In the genomic region with DNA sequence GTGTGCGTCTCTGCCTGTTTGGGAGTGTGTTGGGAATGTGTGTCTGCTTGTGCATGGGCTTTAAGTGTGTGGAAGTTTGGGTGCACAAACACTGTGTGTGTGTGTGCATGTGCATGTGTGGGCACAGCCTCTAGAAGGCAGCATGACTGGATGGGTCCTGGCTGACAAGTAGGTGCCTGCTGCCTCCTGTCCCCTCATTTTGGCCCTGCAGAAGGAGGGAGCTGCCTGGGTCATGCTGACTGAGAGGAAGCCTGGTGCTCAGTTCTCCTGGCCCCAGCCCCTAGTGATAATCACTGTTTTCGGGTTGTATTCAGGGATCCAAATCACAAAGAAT, we compare ENCODE assay signal across 15 cellular contexts. TPM values are rescaled to one million over a fixed set of nuclear protein-coding genes. Genes with fewer than 3 reads are reported as not detected.
"Had no signal": no experiment of that assay in that cellular context is flagged by ENCODE, and none has a peak within 500 bp of the region (broad histone marks: within the 10 kb centered on the region; RNA-seq: fewer than 3 reads in every experiment).

No MANE protein-coding gene starts in this region.

- H3K36me3 ChIP-seq: ascending aorta, tibial nerve, uterus had no signal

- H3K27ac ChIP-seq: ascending aorta, parathyroid adenoma, tibial nerve, uterus had no signal

- H3K4me1 ChIP-seq: parathyroid adenoma had no signal

- H3K4me3 Mint-ChIP-seq: activated CD4-positive, alpha-beta T cell treated with anti-CD3 and anti-CD28 coated beads, Interleukin-2, amount 10 ng/mL, durations not matched to agents 24 days and 14 days; activated CD8-positive, alpha-beta T cell treated with anti-CD3 and anti-CD28 coated beads, Interleukin-2, amount 10 ng/mL, durations not matched to agents 7 days and 5 days; activated naive CD8-positive, alpha-beta T cell treated with anti-CD3 and anti-CD28 coated beads, Interleukin-2, amount 50 U/mL, for 24 hours; activated T-cell treated with anti-CD3 and anti-CD28 coated beads, Interleukin-2, amount 50 U/mL, for 72 hours; stimulated activated naive B cell treated with anti-CD40 and anti-IgM and Interleukin-4, amounts not matched to agents 10 μg/mL and 1 μg/mL and 100 μg/mL, for 72 hours had no signal

- H3K9ac ChIP-seq: parathyroid adenoma had no signal

- H3K27ac Mint-ChIP-seq: activated CD4-positive, alpha-beta T cell treated with anti-CD3 and anti-CD28 coated beads, Interleukin-2, amount 10 ng/mL, durations not matched to agents 24 days and 14 days; activated CD8-positive, alpha-beta T cell treated with anti-CD3 and anti-CD28 coated beads, Interleukin-2, amount 10 ng/mL, durations not matched to agents 7 days and 5 days; activated naive CD8-positive, alpha-beta T cell treated with anti-CD3 and anti-CD28 coated beads, Interleukin-2, amount 50 U/mL, for 24 hours; activated T-cell treated with anti-CD3 and anti-CD28 coated beads, Interleukin-2, amount 50 U/mL, for 72 hours; stimulated activated naive B cell treated with anti-CD40 and anti-IgM and Interleukin-4, amounts not matched to agents 10 μg/mL and 1 μg/mL and 100 μg/mL, for 72 hours had no signal

- H3K36me3 Mint-ChIP-seq: stimulated activated naive B cell treated with anti-CD40 and anti-IgM and Interleukin-4, amounts not matched to agents 10 μg/mL and 1 μg/mL and 100 μg/mL, for 72 hours had no signal

- H3K9me3 Mint-ChIP-seq: activated CD4-positive, alpha-beta T cell treated with anti-CD3 and anti-CD28 coated beads, Interleukin-2, amount 10 ng/mL, durations not matched to agents 24 days and 14 days; activated naive CD8-positive, alpha-beta T cell treated with anti-CD3 and anti-CD28 coated beads, Interleukin-2, amount 50 U/mL, for 24 hours; activated T-cell treated with anti-CD3 and anti-CD28 coated beads, Interleukin-2, amount 50 U/mL, for 72 hours; stimulated activated naive B cell treated with anti-CD40 and anti-IgM and Interleukin-4, amounts not matched to agents 10 μg/mL and 1 μg/mL and 100 μg/mL, for 72 hours had no signal

- H3K27me3 Mint-ChIP-seq: activated CD4-positive, alpha-beta T cell treated with anti-CD3 and anti-CD28 coated beads, Interleukin-2, amount 10 ng/mL, durations not matched to agents 24 days and 14 days; stimulated activated naive B cell treated with anti-CD40 and anti-IgM and Interleukin-4, amounts not matched to agents 10 μg/mL and 1 μg/mL and 100 μg/mL, for 72 hours had no signal

- H3K4me1 Mint-ChIP-seq: activated CD4-positive, alpha-beta T cell treated with anti-CD3 and anti-CD28 coated beads, Interleukin-2, amount 10 ng/mL, durations not matched to agents 24 days and 14 days; activated naive CD8-positive, alpha-beta T cell treated with anti-CD3 and anti-CD28 coated beads, Interleukin-2, amount 50 U/mL, for 24 hours; stimulated activated naive B cell treated with anti-CD40 and anti-IgM and Interleukin-4, amounts not matched to agents 10 μg/mL and 1 μg/mL and 100 μg/mL, for 72 hours had no signal

- DNase-seq: activated CD4-positive, alpha-beta T cell treated with anti-CD3 and anti-CD28 coated beads, Interleukin-2, amount 10 ng/mL, durations not matched to agents 24 days and 14 days; activated CD4-positive, CD25-positive, alpha-beta regulatory T cell; activated CD8-positive, alpha-beta memory T cell treated with anti-CD3 and anti-CD28 coated beads, Interleukin-2, amount 50 U/mL, for 48 hours; activated CD8-positive, alpha-beta T cell treated with anti-CD3 and anti-CD28 coated beads, Interleukin-2, amount 10 ng/mL, durations not matched to agents 7 days and 5 days; activated naive CD4-positive, alpha-beta T cell; activated naive CD8-positive, alpha-beta T cell treated with anti-CD3 and anti-CD28 coated beads, Interleukin-2, amount 50 U/mL, for 24 hours; activated T-cell treated with anti-CD3 and anti-CD28 coated beads, Interleukin-2, amount 50 U/mL, for 72 hours; hypothalamus; stimulated activated CD4-positive, alpha-beta T cell treated with anti-CD3 and anti-CD28 coated beads, Interleukin-2, amount 100 ng/mL, for 48 hours; stimulated activated naive B cell treated with anti-CD40 and anti-IgM and Interleukin-4, amounts not matched to agents 10 μg/mL and 1 μg/mL and 100 μg/mL, for 72 hours; SW 1271 had no signal

- ATAC-seq: activated CD8-positive, alpha-beta T cell treated with anti-CD3 and anti-CD28 coated beads, Interleukin-2, amount 10 ng/mL, durations not matched to agents 7 days and 5 days; activated naive CD8-positive, alpha-beta T cell treated with anti-CD3 and anti-CD28 coated beads, Interleukin-2, amount 50 U/mL, for 24 hours; activated T-cell treated with anti-CD3 and anti-CD28 coated beads, Interleukin-2, amount 50 U/mL, for 72 hours; stimulated activated naive B cell treated with anti-CD40 and anti-IgM and Interleukin-4, amounts not matched to agents 10 μg/mL and 1 μg/mL and 100 μg/mL, for 72 hours had no signal

- H3K4me3 ChIP-seq: ascending aorta, tibial nerve, uterus had no signal

- H2AFZ ChIP-seq: parathyroid adenoma had no signal

- H3K9me3 ChIP-seq: ascending aorta, tibial nerve, uterus had no signal

- H3K27me3 ChIP-seq: ascending aorta, tibial nerve, uterus had no signal

RNA-seq across cellular contexts. Expression of a gene that starts 34.1 kb away (rescaled TPM):
- total RNA-seq: activated T-cell treated with anti-CD3 and anti-CD28 coated beads, Interleukin-2, amount 50 U/mL, for 72 hours had no signal
